In genomic region chr12:42145552-42146215, GRCh38 we compare ENCODE assay signal across 8 cellular contexts. TPM values are rescaled to one million over a fixed set of nuclear protein-coding genes. Genes with fewer than 3 reads are reported as not detected.
A peak's percentile ranks its signal among the peaks of the same experiment; 100 is the strongest.
DNase-seq lines count a peak whose midpoint lies in the region; ATAC-seq lines count a peak whose summit lies in the region.

No MANE protein-coding gene starts in this region.

- H2BK120ac ChIP-seq in mesenchymal stem cell (ENCODE audit: low read depth, low read length), result no peak overlapping the region

- no peaks in the 10 kb centered on the region for H3K9me3 ChIP-seq in BLaER1 treated with 17β-estradiol and CSF1 and Interleukin-3, amounts not matched to agents 10 nM and 100 nM (replicated peaks in 1 of 11)
- H3K9me3 ChIP-seq in mesenchymal stem cell (ENCODE audit: control insufficient read depth, low read length), result no peaks in the 10 kb centered on the region

- H2BK12ac ChIP-seq in mesenchymal stem cell (ENCODE audit: low read length in 2 of 2), result no peak overlapping the region

- ATAC-seq in activated naive CD8-positive, alpha-beta T cell treated with anti-CD3 and anti-CD28 coated beads, Interleukin-2, amount 10 ng/mL, durations not matched to agents 7 days and 5 days (ENCODE audit: low read depth), result no peak
- no peak for ATAC-seq in HG03457 (IDR thresholded peaks at IDR 0.05; ENCODE audit: unreplicated experiment)

- peaks cover 6 to 31% (median 20%) of the 10 kb centered on the region in 11 experiments; a peak in 16 of 22 replicates for H4K20me1 ChIP-seq in BLaER1 treated with 17β-estradiol and CSF1 and Interleukin-3, amounts not matched to agents 10 nM and 100 nM

- H3K4ac ChIP-seq in mesenchymal stem cell (ENCODE audit: low read depth in 1 of 2, low read length in 2 of 2), result no peak overlapping the region

- H2AFZ ChIP-seq in mesenchymal stem cell (ENCODE audit: low read depth, low read length), result no peak overlapping the region

- WGBS in mesenchymal stem cell, result 45% methylated on average over 10 of the region's 11 CpGs

- H3K27me3 Mint-ChIP-seq in activated naive CD8-positive, alpha-beta T cell treated with anti-CD3 and anti-CD28 coated beads, Interleukin-2, amount 10 ng/mL, durations not matched to agents 7 days and 5 days, result peaks cover 9% of the 10 kb centered on the region

- peak overlapping the region in 4 of 11 experiments; percentile 2 to 90 (median 89); a peak in 3 of 22 replicates for H3K9ac ChIP-seq in BLaER1 treated with 17β-estradiol and CSF1 and Interleukin-3, amounts not matched to agents 10 nM and 100 nM
- H3K9ac ChIP-seq in mesenchymal stem cell (ENCODE audit: low read length), result peak overlapping the region; percentile 90

- H3K4me3 Mint-ChIP-seq in activated naive CD8-positive, alpha-beta T cell treated with anti-CD3 and anti-CD28 coated beads, Interleukin-2, amount 10 ng/mL, durations not matched to agents 7 days and 5 days, result peak overlapping the region; percentile 86

- H2BK5ac ChIP-seq in mesenchymal stem cell (ENCODE audit: low read depth, low read length, poor library complexity, severe bottlenecking), result no peak overlapping the region

- H3K27me3 ChIP-seq in BLaER1 treated with 17β-estradiol and CSF1 and Interleukin-3, amounts not matched to agents 10 nM and 100 nM, result no peaks in the 10 kb centered on the region
- no peaks in the 10 kb centered on the region for H3K27me3 ChIP-seq in mesenchymal stem cell (ENCODE audit: control insufficient read depth in 1 of 2, insufficient read depth in 1 of 2, low read length in 2 of 2)

- no peak overlapping the region for H2BK15ac ChIP-seq in mesenchymal stem cell (ENCODE audit: low read depth, poor library complexity, severe bottlenecking)

- H4K8ac ChIP-seq in mesenchymal stem cell (ENCODE audit: low read length), result peak overlapping the region; percentile 29

- H3K4me3 ChIP-seq in BLaER1 treated with 17β-estradiol and CSF1 and Interleukin-3, amounts not matched to agents 10 nM and 100 nM, result peak overlapping the region in 4 of 10 experiments; percentile 82 to 100 (median 93); a peak in 7 of 20 replicates
- peak overlapping the region in 1 of 2 experiments; percentile 86 for H3K4me3 ChIP-seq in mesenchymal stem cell (ENCODE audit: insufficient read depth in 1 of 2, low read depth in 1 of 2, low read length in 2 of 2)

- no peak overlapping the region for H3K23ac ChIP-seq in mesenchymal stem cell (ENCODE audit: low read length in 2 of 2)

- no peak overlapping the region for H2AK5ac ChIP-seq in mesenchymal stem cell (ENCODE audit: low read length, severe bottlenecking)

- H3K27ac ChIP-seq in BLaER1 treated with 17β-estradiol and CSF1 and Interleukin-3, amounts not matched to agents 10 nM and 100 nM, result peak overlapping the region in 2 of 11 experiments; percentile 80 to 84; a peak in 2 of 22 replicates
- no peak overlapping the region for H3K27ac ChIP-seq in mesenchymal stem cell (ENCODE audit: low read length, poor library complexity, severe bottlenecking)

- no peaks in the 10 kb centered on the region for H3K36me3 ChIP-seq in BLaER1 treated with 17β-estradiol and CSF1 and Interleukin-3, amounts not matched to agents 10 nM and 100 nM
- H3K36me3 ChIP-seq in mesenchymal stem cell (ENCODE audit: control insufficient read depth in 1 of 2, insufficient read depth in 2 of 2, low read depth in 1 of 2, low read length in 2 of 2), result no peaks in the 10 kb centered on the region

- no peak overlapping the region for H3K18ac ChIP-seq in mesenchymal stem cell (ENCODE audit: low read depth in 1 of 2, low read length in 2 of 2)

- H3K27ac Mint-ChIP-seq in activated naive CD8-positive, alpha-beta T cell treated with anti-CD3 and anti-CD28 coated beads, Interleukin-2, amount 10 ng/mL, durations not matched to agents 7 days and 5 days, result peak overlapping the region; percentile 72

- no peaks in the 10 kb centered on the region for H3K36me3 Mint-ChIP-seq in activated naive CD8-positive, alpha-beta T cell treated with anti-CD3 and anti-CD28 coated beads, Interleukin-2, amount 10 ng/mL, durations not matched to agents 7 days and 5 days

- H3K79me1 ChIP-seq in mesenchymal stem cell (replicated peaks; ENCODE audit: low read length, poor library complexity, severe bottlenecking), result peaks cover 2% of the 10 kb centered on the region

- peaks cover 27% of the 10 kb centered on the region for H3K4me1 Mint-ChIP-seq in activated naive CD8-positive, alpha-beta T cell treated with anti-CD3 and anti-CD28 coated beads, Interleukin-2, amount 10 ng/mL, durations not matched to agents 7 days and 5 days

- H3K14ac ChIP-seq in mesenchymal stem cell (ENCODE audit: low read length in 2 of 2), result no peak overlapping the region

- H4K91ac ChIP-seq in mesenchymal stem cell (ENCODE audit: low read length), result no peak overlapping the region

- DNase-seq in HT-29 (ENCODE audit: low spot score) (peak; percentile 70), mesenchymal stem cell (peak; percentile 11), NCI-H146 (lab: John Stamatoyannopoulos, UW) (no peak), COR-L47 (lab: John Stamatoyannopoulos, UW) (no peak), KG1 (lab: John Stamatoyannopoulos, UW) (no peak)
- no peak for DNase-seq in activated naive CD8-positive, alpha-beta T cell treated with anti-CD3 and anti-CD28 coated beads, Interleukin-2, amount 10 ng/mL, durations not matched to agents 7 days and 5 days

- no peaks in the 10 kb centered on the region for H3K9me3 Mint-ChIP-seq in activated naive CD8-positive, alpha-beta T cell treated with anti-CD3 and anti-CD28 coated beads, Interleukin-2, amount 10 ng/mL, durations not matched to agents 7 days and 5 days

- peaks cover 18 to 37% (median 26%) of the 10 kb centered on the region in 10 experiments for H3K4me1 ChIP-seq in BLaER1 treated with 17β-estradiol and CSF1 and Interleukin-3, amounts not matched to agents 10 nM and 100 nM
- H3K4me1 ChIP-seq in mesenchymal stem cell (ENCODE audit: control insufficient read depth, insufficient read depth, low read depth, low read length), result peaks cover 2% of the 10 kb centered on the region

- POLR2A ChIA-PET in activated naive CD8-positive, alpha-beta T cell treated with anti-CD3 and anti-CD28 coated beads, Interleukin-2, amount 10 ng/mL, durations not matched to agents 7 days and 5 days (lab: Charles Lee), result interaction anchor here (1.0 to 1.6 kb wide), 3 partner anchors 23 to 92 kb away, joined by 3 to 7 read pairs (median 6); partner anchors contain the start of gene YAF2

- H3K4me2 ChIP-seq in BLaER1 treated with 17β-estradiol and CSF1 and Interleukin-3, amounts not matched to agents 10 nM and 100 nM, result peak overlapping the region; percentile 78 to 94 (median 83)
- no peak overlapping the region for H3K4me2 ChIP-seq in mesenchymal stem cell (ENCODE audit: low read length, poor library complexity, severe bottlenecking)

RNA-seq across cellular contexts. Expression of gene GXYLT1, which starts 1.0 kb away (rescaled TPM):
- 4.6 and 6.3 TPM in 2 replicates for total RNA-seq in HT-29 (2014; rRNA removed; shearing (Covaris generic))
- 1 to 10 TPM; 9.0 TPM for total RNA-seq in activated naive CD8-positive, alpha-beta T cell treated with anti-CD3 and anti-CD28 coated beads, Interleukin-2, amount 10 ng/mL, durations not matched to agents 7 days and 5 days
- 12.0 TPM for polyA plus RNA-seq in mesenchymal stem cell (2013, experiment 1 of 2)
- polyA plus RNA-seq in mesenchymal stem cell (2013, experiment 2 of 2), result 13.0 TPM

Comparison
In these comparisons a context has a peak if more than half of its experiments do, and no peak if none do; other contexts are left out.
1. DNase-seq: peak in HT-29 (single experiment) and mesenchymal stem cell (single experiment); none in activated naive CD8-positive, alpha-beta T cell treated with anti-CD3 and anti-CD28 coated beads, Interleukin-2, amount 10 ng/mL, durations not matched to agents 7 days and 5 days (single experiment), NCI-H146 (single experiment), COR-L47 (single experiment) and KG1 (single experiment).